21 cellular contexts compared by ENCODE assay signal in the genomic region with DNA sequence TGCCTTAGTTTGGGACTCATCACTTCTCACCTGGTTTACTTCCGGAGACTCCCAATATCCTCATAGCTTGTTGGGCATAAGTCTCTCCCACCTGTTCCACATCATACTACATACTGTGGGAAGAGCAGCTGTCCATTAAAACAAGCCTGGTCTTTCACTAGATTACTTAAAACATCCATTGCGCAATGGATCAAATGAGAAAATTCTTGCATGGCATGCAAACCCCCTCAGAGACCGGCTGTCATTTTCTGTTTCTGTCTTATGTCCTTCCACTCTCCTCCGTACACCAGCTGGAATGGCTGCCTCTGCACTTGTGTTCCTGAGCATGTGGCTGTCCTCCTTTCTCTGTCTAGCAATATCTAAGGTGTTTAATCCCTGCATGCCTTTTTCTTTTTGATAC.
DNase-seq lines count a peak whose midpoint lies in the region; ATAC-seq, FAIRE-seq and TF ChIP-seq lines count a peak whose summit lies in the region.
"Had no signal": no experiment of that assay in that cellular context is flagged by ENCODE, and none has a peak within 500 bp of the region (broad histone marks: within the 10 kb centered on the region; RNA-seq: fewer than 3 reads in every experiment).

No MANE protein-coding gene starts in this region.

- FAIRE-seq in A549 (lab: Jason Lieb, UNC), result no peak
- FAIRE-seq: GM12878 had no signal

- H4K8ac ChIP-seq in IMR-90 (ENCODE audit: low read depth in 2 of 2, low read length in 2 of 2), result no peak overlapping the region

- H4K20me1 ChIP-seq in IMR-90 (ENCODE audit: insufficient read depth, low read length), result no peaks in the 10 kb centered on the region
- H4K20me1 ChIP-seq: BLaER1 had no signal

- no peak overlapping the region for H2AK9ac ChIP-seq in IMR-90 (replicated peaks; ENCODE audit: low read depth, low read length, poor library complexity)

- no peak overlapping the region for H2AK5ac ChIP-seq in IMR-90 (ENCODE audit: low read depth, low read length)

- intact Hi-C loops in IMR-90 (cut with micrococcal nuclease) (no loop called here), sciatic nerve (cut with DNase I) (no loop called here), upper lobe of right lung (cut with DNase I) (no loop called here)

- TF ChIP-seq EP300 in A549 (IDR thresholded peaks at IDR 0.05), result no peak

- no peak for TF ChIP-seq RAD21 in A549 (conservative IDR thresholded peaks at IDR 0.05 in 1 of 2, IDR thresholded peaks at IDR 0.05 in 1 of 2)
- no peak for TF ChIP-seq RAD21 in IMR-90 (IDR thresholded peaks at IDR 0.05; ENCODE audit: low read length)

- H3K27me3 ChIP-seq in IMR-90 (ENCODE audit: control insufficient read depth, insufficient read depth, low read length) (no peaks in the 10 kb centered on the region), SJCRH30 (no peaks in the 10 kb centered on the region), upper lobe of right lung (no peaks in the 10 kb centered on the region)
- H3K27me3 ChIP-seq: BLaER1, SJSA1 had no signal

- TF ChIP-seq CTCF in A549 (IDR thresholded peaks at IDR 0.05) (no peak), IMR-90 (conservative IDR thresholded peaks at IDR 0.05; ENCODE audit: low read depth, low read length) (no peak), upper lobe of right lung (IDR thresholded peaks at IDR 0.05) (no peak)

- H3K36me3 ChIP-seq in IMR-90 (ENCODE audit: control insufficient read depth, insufficient read depth, low read length) (no peaks in the 10 kb centered on the region), SJCRH30 (no peaks in the 10 kb centered on the region), upper lobe of right lung (no peaks in the 10 kb centered on the region)
- H3K36me3 ChIP-seq: BLaER1, SJSA1 had no signal

- no peak overlapping the region for H3K23ac ChIP-seq in IMR-90 (ENCODE audit: low read depth, low read length)

- H2AFZ ChIP-seq in IMR-90 (replicated peaks; ENCODE audit: low read length, poor library complexity), result no peak overlapping the region

- no TSS peak for BruUV-seq in IMR-90 (replicated peaks; lab: Mats Ljungman, UMichigan)

- DNase-seq in A549 (ENCODE audit: low read depth in 1 of 2, low spot score in 1 of 2) (no peak), IMR-90 (no peak), SJCRH30 (peak; percentile 5 to 39), myocyte (ENCODE audit: low read depth) (peak; percentile 85), sciatic nerve (ENCODE audit: low spot score) (no peak), upper lobe of right lung (no peak)
- DNase-seq: ACHN; CD4-positive, alpha-beta T cell; COR-L47; DND-41; H7; NCI-H1092; NCI-H1436; NCI-H2029 treated with DMSO at 0.1 percent for 48 hours; NCI-H748 treated with DMSO at 0.1 percent for 48 hours had no signal

- H3K4ac ChIP-seq in IMR-90 (ENCODE audit: low read depth, low read length), result no peak overlapping the region

- H3K4me1 ChIP-seq in A549, result no peaks in the 10 kb centered on the region
- no peaks in the 10 kb centered on the region for H3K4me1 ChIP-seq in IMR-90 (ENCODE audit: control insufficient read depth, insufficient read depth, low read length)
- no peaks in the 10 kb centered on the region for H3K4me1 ChIP-seq in SJCRH30
- no peaks in the 10 kb centered on the region for H3K4me1 ChIP-seq in upper lobe of right lung
- H3K4me1 ChIP-seq: BLaER1, SJSA1 had no signal

- H3K79me1 ChIP-seq in IMR-90 (ENCODE audit: low read depth in 1 of 2, low read length in 2 of 2), result no peaks in the 10 kb centered on the region

- no peaks in the 10 kb centered on the region for H3K9me1 ChIP-seq in IMR-90 (ENCODE audit: insufficient read depth, low read length)

- WGBS in A549 (ENCODE audit: missing lambda C conversion rate), result 72% methylated on average over 4 of the region's 4 CpGs
- 90% methylated on average over 2 of the region's 4 CpGs; no CpG with 5 or more reads in 1 of the 2 experiments for WGBS in IMR-90 (ENCODE audit: extremely low coverage in 2 of 2, insufficient read length in 1 of 2), 2 experiments

- H3K27ac ChIP-seq in A549, result no peak overlapping the region
- H3K27ac ChIP-seq in IMR-90 (ENCODE audit: insufficient read depth, low read length), result no peak overlapping the region
- no peak overlapping the region for H3K27ac ChIP-seq in SJCRH30
- H3K27ac ChIP-seq in upper lobe of right lung, result no peak overlapping the region
- H3K27ac ChIP-seq: BLaER1, KMS-11, SJSA1 had no signal

- no peak overlapping the region for H3K4me2 ChIP-seq in A549
- H3K4me2 ChIP-seq in IMR-90 (ENCODE audit: low read depth, low read length), result no peak overlapping the region
- H3K4me2 ChIP-seq: BLaER1, KMS-11 had no signal

- no peak overlapping the region for H2BK5ac ChIP-seq in IMR-90 (ENCODE audit: low read depth, low read length, poor library complexity, severe bottlenecking)

- H3K4me3 ChIP-seq in A549, result no peak overlapping the region
- no peak overlapping the region for H3K4me3 ChIP-seq in IMR-90 (ENCODE audit: insufficient read depth, low read depth, low read length)
- no peak overlapping the region for H3K4me3 ChIP-seq in SJCRH30
- no peak overlapping the region for H3K4me3 ChIP-seq in upper lobe of right lung
- H3K4me3 ChIP-seq: BLaER1, GM12878, SJSA1 had no signal

- in situ Hi-C loops in IMR-90 (cut with MboI; ENCODE audit: low sequenced_read_pairs), result no loop called here

- H2BK15ac ChIP-seq in IMR-90 (ENCODE audit: low read depth, low read length), result no peak overlapping the region

- H4K5ac ChIP-seq in IMR-90 (ENCODE audit: low read depth, low read length), result no peak overlapping the region

- H3K56ac ChIP-seq in IMR-90 (ENCODE audit: extremely low read depth, insufficient read depth, low read length), result no peak overlapping the region

- no peak overlapping the region for H3K14ac ChIP-seq in IMR-90 (replicated peaks; ENCODE audit: low read depth, low read length)

- POLR2A ChIA-PET in A549 (lab: Yijun Ruan, JAX), result no interaction called here
- POLR2A ChIA-PET in IMR-90 (lab: Charles Lee; ENCODE audit: unreplicated experiment), result interaction anchor here (0.6 kb wide), 1 partner anchor 205 kb away, joined by 4 read pairs; no protein-coding TSS in a partner anchor

- dilution Hi-C loops in IMR-90 (cut with HindIII; ENCODE audit: low sequenced_read_pairs, unreplicated experiment), result no loop called here

- H2BK20ac ChIP-seq in IMR-90 (ENCODE audit: low read depth, low read length), result no peak overlapping the region

- CTCF ChIA-PET in A549 (lab: Yijun Ruan, JAX) (no interaction called here), IMR-90 (lab: Yijun Ruan, JAX) (no interaction called here)

- ATAC-seq in A549 (no peak), IMR-90 (ENCODE audit: low read depth) (no peak), GM18505 (IDR thresholded peaks at IDR 0.05; ENCODE audit: unreplicated experiment) (no peak), sciatic nerve (no peak), upper lobe of right lung (no peak)
- ATAC-seq: GM12878, Panc1 had no signal

- no peak overlapping the region for H3K9ac ChIP-seq in IMR-90 (ENCODE audit: low read depth, low read length)
- H3K9ac ChIP-seq: BLaER1, KMS-11 had no signal

- TF ChIP-seq POLR2A in A549 (IDR thresholded peaks at IDR 0.05; ENCODE audit: low read length) (no peak), IMR-90 (IDR thresholded peaks at IDR 0.05; ENCODE audit: low read depth, low read length) (no peak), GM18505 (IDR thresholded peaks at IDR 0.05; ENCODE audit: borderline replicate concordance, extremely low read depth, insufficient read depth, insufficient read length) (no peak)

- no peak overlapping the region for H4K91ac ChIP-seq in IMR-90 (ENCODE audit: insufficient read depth, low read depth, low read length)

- H3K9me3 ChIP-seq in A549, result no peaks in the 10 kb centered on the region
- no peaks in the 10 kb centered on the region for H3K9me3 ChIP-seq in IMR-90 (ENCODE audit: control insufficient read depth, insufficient read depth, low read length)
- H3K9me3 ChIP-seq in SJCRH30 (replicated peaks), result no peaks in the 10 kb centered on the region
- no peaks in the 10 kb centered on the region for H3K9me3 ChIP-seq in upper lobe of right lung
- H3K9me3 ChIP-seq: BLaER1, SJSA1 had no signal

- H3K18ac ChIP-seq in IMR-90 (ENCODE audit: low read depth, low read length), result no peak overlapping the region

- no peak overlapping the region for H2BK120ac ChIP-seq in IMR-90 (ENCODE audit: low read depth, low read length)

TF ChIP-seq in A549, 52 proteins besides CTCF, POLR2A, EP300 and RAD21:
- peak; percentile 58 to 67; a peak in 3 of 4 replicates for TF ChIP-seq CEBPB (IDR thresholded peaks at IDR 0.05)
- TF ChIP-seq, protein P1, sequence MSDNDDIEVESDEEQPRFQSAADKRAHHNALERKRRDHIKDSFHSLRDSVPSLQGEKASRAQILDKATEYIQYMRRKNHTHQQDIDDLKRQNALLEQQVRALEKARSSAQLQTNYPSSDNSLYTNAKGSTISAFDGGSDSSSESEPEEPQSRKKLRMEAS (IDR thresholded peaks at IDR 0.05), result no peak

TF ChIP-seq in IMR-90, 13 proteins besides CTCF, POLR2A, EP300 and RAD21:
- peak; percentile 88 for TF ChIP-seq CEBPB (IDR thresholded peaks at IDR 0.05; ENCODE audit: low read depth, low read length)
- no peak for TF ChIP-seq CHD1 (IDR thresholded peaks at IDR 0.05; ENCODE audit: low read depth, low read length)

Comparison
In these comparisons a context has a peak if more than half of its experiments do, and no peak if none do; other contexts are left out.
1. DNase-seq: peak in SJCRH30 (2 of 2) and myocyte (single experiment); none in A549 (0 of 2), IMR-90 (single experiment), sciatic nerve (single experiment) and upper lobe of right lung (single experiment).